Comparison of ENCODE assay signal across 1 cellular context in the genomic region with DNA sequence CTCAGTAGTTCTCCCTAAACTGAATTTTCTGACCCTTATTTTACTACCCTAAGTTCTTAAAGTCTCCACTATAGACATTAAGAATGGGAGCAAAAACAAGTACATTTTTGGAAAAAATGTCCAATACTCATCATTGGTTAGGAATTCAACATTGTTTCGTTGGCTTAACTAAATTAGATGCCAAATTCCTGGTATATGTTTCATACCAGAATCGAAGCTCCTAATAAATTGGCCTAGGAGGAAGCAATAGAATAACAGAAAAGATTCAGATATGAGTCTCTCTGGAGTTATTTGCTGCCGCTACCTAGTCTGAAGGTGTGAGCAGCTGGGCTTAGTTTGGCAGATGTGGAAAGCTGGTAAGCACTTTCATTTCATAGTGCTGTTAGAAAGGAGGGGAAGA.
TF ChIP-seq lines count a peak whose summit lies in the region.

No MANE protein-coding gene starts in this region.

TF ChIP-seq in IMR-90, 13 proteins besides CTCF, POLR2A, EP300 and RAD21:
- TF ChIP-seq BHLHE40 (IDR thresholded peaks at IDR 0.05; ENCODE audit: low read depth, low read length), result no peak
- TF ChIP-seq MXI1 (IDR thresholded peaks at IDR 0.05; ENCODE audit: borderline replicate concordance, low read depth, low read length), result no peak
- no peak for TF ChIP-seq RFX5 (IDR thresholded peaks at IDR 0.05; ENCODE audit: low read depth, low read length)
- no peak for TF ChIP-seq CEBPB (IDR thresholded peaks at IDR 0.05; ENCODE audit: low read depth, low read length)
- no peak for TF ChIP-seq RCOR1 (IDR thresholded peaks at IDR 0.05; ENCODE audit: insufficient replicate concordance, low read length)
- no peak for TF ChIP-seq MAFK (IDR thresholded peaks at IDR 0.05; ENCODE audit: low read depth, low read length)
- TF ChIP-seq SMC3 (IDR thresholded peaks at IDR 0.05; ENCODE audit: low read depth, low read length), result no peak
- no peak for TF ChIP-seq MAZ (IDR thresholded peaks at IDR 0.05; ENCODE audit: borderline replicate concordance, low read depth, low read length)
- TF ChIP-seq USF2 (IDR thresholded peaks at IDR 0.05; ENCODE audit: low read depth, low read length), result no peak
- TF ChIP-seq NFE2L2 (IDR thresholded peaks at IDR 0.05; ENCODE audit: low read depth, low read length), result no peak
- no peak for TF ChIP-seq ELK1 (IDR thresholded peaks at IDR 0.05; ENCODE audit: borderline replicate concordance, low read depth, low read length)
- no peak for TF ChIP-seq FOS (IDR thresholded peaks at IDR 0.05; ENCODE audit: low read depth, low read length)
- TF ChIP-seq CHD1 (IDR thresholded peaks at IDR 0.05; ENCODE audit: low read depth, low read length), result no peak
TF ChIP-seq in IMR-90: peak in this region for 0.
